2 cellular contexts compared by ENCODE assay signal in the genomic region with DNA sequence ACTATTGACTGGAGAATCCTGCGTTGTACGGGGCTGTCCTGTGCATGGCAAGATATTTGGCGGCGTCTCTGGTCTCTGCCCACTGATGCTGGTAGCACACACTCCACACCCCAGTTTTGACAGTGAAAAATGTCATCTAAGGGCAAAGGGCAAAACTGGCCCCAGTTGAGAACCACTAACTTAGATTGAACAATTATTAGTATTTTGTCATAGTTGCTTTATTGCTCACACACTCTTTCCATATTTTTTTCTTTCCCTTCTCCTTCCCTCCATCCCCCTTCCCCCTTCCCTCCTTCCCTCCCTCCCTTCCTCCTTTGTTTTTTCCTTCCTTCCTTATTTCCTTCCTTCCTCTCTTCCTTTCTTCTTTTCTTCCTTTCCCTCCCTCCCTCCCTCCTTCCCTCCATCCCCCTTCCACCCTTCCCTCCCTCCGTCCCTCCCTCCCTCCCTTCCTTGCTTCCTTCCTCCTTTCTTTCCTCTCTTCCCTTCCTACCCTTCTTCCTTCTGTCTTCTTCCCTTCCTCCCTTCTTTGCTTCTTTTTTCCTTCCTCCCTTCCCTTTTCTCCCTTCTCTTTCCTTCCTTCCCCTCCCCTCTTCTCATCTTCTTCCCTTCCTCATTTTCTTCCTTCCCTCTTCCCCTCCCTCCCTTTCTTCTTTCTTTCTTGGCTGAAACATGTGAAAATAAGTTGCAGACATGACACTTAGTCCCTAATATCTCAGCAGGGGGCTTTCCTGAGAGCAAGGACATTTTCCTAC.
TF ChIP-seq lines count a peak whose summit lies in the region.

No MANE protein-coding gene starts in this region.

TF ChIP-seq in HepG2, 621 proteins besides CTCF, POLR2A, EP300 and RAD21 (continues in another document):
- TF ChIP-seq, protein P1, sequence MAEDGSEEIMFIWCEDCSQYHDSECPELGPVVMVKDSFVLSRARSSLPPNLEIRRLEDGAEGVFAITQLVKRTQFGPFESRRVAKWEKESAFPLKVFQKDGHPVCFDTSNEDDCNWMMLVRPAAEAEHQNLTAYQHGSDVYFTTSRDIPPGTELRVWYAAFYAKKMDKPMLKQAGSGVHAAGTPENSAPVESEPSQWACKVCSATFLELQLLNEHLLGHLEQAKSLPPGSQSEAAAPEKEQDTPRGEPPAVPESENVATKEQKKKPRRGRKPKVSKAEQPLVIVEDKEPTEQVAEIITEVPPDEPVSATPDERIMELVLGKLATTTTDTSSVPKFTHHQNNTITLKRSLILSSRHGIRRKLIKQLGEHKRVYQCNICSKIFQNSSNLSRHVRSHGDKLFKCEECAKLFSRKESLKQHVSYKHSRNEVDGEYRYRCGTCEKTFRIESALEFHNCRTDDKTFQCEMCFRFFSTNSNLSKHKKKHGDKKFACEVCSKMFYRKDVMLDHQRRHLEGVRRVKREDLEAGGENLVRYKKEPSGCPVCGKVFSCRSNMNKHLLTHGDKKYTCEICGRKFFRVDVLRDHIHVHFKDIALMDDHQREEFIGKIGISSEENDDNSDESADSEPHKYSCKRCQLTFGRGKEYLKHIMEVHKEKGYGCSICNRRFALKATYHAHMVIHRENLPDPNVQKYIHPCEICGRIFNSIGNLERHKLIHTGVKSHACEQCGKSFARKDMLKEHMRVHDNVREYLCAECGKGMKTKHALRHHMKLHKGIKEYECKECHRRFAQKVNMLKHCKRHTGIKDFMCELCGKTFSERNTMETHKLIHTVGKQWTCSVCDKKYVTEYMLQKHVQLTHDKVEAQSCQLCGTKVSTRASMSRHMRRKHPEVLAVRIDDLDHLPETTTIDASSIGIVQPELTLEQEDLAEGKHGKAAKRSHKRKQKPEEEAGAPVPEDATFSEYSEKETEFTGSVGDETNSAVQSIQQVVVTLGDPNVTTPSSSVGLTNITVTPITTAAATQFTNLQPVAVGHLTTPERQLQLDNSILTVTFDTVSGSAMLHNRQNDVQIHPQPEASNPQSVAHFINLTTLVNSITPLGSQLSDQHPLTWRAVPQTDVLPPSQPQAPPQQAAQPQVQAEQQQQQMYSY (CRISPR knock-in tag; IDR thresholded peaks at IDR 0.05) = no peak
- no peak for TF ChIP-seq ZNF251 (CRISPR knock-in tag; IDR thresholded peaks at IDR 0.05)
- no peak for TF ChIP-seq CEBPB (IDR thresholded peaks at IDR 0.05; ENCODE audit: borderline replicate concordance, low read depth, low read length)
- TF ChIP-seq, protein P2, sequence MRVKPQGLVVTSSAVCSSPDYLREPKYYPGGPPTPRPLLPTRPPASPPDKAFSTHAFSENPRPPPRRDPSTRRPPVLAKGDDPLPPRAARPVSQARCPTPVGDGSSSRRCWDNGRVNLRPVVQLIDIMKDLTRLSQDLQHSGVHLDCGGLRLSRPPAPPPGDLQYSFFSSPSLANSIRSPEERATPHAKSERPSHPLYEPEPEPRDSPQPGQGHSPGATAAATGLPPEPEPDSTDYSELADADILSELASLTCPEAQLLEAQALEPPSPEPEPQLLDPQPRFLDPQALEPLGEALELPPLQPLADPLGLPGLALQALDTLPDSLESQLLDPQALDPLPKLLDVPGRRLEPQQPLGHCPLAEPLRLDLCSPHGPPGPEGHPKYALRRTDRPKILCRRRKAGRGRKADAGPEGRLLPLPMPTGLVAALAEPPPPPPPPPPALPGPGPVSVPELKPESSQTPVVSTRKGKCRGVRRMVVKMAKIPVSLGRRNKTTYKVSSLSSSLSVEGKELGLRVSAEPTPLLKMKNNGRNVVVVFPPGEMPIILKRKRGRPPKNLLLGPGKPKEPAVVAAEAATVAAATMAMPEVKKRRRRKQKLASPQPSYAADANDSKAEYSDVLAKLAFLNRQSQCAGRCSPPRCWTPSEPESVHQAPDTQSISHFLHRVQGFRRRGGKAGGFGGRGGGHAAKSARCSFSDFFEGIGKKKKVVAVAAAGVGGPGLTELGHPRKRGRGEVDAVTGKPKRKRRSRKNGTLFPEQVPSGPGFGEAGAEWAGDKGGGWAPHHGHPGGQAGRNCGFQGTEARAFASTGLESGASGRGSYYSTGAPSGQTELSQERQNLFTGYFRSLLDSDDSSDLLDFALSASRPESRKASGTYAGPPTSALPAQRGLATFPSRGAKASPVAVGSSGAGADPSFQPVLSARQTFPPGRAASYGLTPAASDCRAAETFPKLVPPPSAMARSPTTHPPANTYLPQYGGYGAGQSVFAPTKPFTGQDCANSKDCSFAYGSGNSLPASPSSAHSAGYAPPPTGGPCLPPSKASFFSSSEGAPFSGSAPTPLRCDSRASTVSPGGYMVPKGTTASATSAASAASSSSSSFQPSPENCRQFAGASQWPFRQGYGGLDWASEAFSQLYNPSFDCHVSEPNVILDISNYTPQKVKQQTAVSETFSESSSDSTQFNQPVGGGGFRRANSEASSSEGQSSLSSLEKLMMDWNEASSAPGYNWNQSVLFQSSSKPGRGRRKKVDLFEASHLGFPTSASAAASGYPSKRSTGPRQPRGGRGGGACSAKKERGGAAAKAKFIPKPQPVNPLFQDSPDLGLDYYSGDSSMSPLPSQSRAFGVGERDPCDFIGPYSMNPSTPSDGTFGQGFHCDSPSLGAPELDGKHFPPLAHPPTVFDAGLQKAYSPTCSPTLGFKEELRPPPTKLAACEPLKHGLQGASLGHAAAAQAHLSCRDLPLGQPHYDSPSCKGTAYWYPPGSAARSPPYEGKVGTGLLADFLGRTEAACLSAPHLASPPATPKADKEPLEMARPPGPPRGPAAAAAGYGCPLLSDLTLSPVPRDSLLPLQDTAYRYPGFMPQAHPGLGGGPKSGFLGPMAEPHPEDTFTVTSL (CRISPR knock-in tag; IDR thresholded peaks at IDR 0.05; ENCODE audit: borderline replicate concordance) = no peak
- TF ChIP-seq, protein P3, sequence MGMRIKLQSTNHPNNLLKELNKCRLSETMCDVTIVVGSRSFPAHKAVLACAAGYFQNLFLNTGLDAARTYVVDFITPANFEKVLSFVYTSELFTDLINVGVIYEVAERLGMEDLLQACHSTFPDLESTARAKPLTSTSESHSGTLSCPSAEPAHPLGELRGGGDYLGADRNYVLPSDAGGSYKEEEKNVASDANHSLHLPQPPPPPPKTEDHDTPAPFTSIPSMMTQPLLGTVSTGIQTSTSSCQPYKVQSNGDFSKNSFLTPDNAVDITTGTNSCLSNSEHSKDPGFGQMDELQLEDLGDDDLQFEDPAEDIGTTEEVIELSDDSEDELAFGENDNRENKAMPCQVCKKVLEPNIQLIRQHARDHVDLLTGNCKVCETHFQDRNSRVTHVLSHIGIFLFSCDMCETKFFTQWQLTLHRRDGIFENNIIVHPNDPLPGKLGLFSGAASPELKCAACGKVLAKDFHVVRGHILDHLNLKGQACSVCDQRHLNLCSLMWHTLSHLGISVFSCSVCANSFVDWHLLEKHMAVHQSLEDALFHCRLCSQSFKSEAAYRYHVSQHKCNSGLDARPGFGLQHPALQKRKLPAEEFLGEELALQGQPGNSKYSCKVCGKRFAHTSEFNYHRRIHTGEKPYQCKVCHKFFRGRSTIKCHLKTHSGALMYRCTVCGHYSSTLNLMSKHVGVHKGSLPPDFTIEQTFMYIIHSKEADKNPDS (CRISPR knock-in tag; IDR thresholded peaks at IDR 0.05) = no peak
- TF ChIP-seq, protein P4, sequence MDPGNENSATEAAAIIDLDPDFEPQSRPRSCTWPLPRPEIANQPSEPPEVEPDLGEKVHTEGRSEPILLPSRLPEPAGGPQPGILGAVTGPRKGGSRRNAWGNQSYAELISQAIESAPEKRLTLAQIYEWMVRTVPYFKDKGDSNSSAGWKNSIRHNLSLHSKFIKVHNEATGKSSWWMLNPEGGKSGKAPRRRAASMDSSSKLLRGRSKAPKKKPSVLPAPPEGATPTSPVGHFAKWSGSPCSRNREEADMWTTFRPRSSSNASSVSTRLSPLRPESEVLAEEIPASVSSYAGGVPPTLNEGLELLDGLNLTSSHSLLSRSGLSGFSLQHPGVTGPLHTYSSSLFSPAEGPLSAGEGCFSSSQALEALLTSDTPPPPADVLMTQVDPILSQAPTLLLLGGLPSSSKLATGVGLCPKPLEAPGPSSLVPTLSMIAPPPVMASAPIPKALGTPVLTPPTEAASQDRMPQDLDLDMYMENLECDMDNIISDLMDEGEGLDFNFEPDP (CRISPR knock-in tag; conservative IDR thresholded peaks at IDR 0.05) = no peak

TF ChIP-seq in K562, 482 proteins besides CTCF, POLR2A, EP300 and RAD21:
- TF ChIP-seq, protein P5, sequence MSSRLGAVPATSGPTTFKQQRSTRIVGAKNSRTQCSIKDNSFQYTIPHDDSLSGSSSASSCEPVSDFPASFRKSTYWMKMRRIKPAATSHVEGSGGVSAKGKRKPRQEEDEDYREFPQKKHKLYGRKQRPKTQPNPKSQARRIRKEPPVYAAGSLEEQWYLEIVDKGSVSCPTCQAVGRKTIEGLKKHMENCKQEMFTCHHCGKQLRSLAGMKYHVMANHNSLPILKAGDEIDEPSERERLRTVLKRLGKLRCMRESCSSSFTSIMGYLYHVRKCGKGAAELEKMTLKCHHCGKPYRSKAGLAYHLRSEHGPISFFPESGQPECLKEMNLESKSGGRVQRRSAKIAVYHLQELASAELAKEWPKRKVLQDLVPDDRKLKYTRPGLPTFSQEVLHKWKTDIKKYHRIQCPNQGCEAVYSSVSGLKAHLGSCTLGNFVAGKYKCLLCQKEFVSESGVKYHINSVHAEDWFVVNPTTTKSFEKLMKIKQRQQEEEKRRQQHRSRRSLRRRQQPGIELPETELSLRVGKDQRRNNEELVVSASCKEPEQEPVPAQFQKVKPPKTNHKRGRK (tag; IDR thresholded peaks at IDR 0.05) = peak; percentile 67
- no peak for TF ChIP-seq ZFX (CRISPR knock-in tag; IDR thresholded peaks at IDR 0.05)
